Comparison of ENCODE assay signal across 27 cellular contexts in genomic region chr12:56589783-56590182, GRCh38.
"Had no signal": no experiment of that assay in that cellular context is flagged by ENCODE, and none has a peak within 500 bp of the region (broad histone marks: within the 10 kb centered on the region; RNA-seq: fewer than 3 reads in every experiment).

No MANE protein-coding gene starts in this region.

- H3K27me3 ChIP-seq: dorsolateral prefrontal cortex, suprapubic skin, tibial artery had no signal

- H3K27me3 Mint-ChIP-seq: activated CD4-positive, alpha-beta memory T cell treated with anti-CD3 and anti-CD28 coated beads, Interleukin-2, amount 10 ng/mL, durations not matched to agents 7 days and 5 days; activated CD4-positive, alpha-beta T cell treated with anti-CD3 and anti-CD28 coated beads, Interleukin-2, amount 10 ng/mL, durations not matched to agents 7 days and 5 days; activated naive CD4-positive, alpha-beta T cell treated with anti-CD3 and anti-CD28 coated beads, Interleukin-2, amount 50 U/mL, for 24 hours; activated T-cell treated with anti-CD3 and anti-CD28 coated beads, Interleukin-2, amount 50 U/mL, for 24 hours; central memory CD8-positive, alpha-beta T cell; stimulated activated naive B cell treated with anti-CD40 and anti-IgM and Interleukin-4, amounts not matched to agents 10 μg/mL and 1 μg/mL and 100 μg/mL, for 72 hours; T-helper 17 cell had no signal

- FAIRE-seq: bronchial epithelial cell, colon, keratinocyte had no signal

- H3K27ac Mint-ChIP-seq: activated CD4-positive, alpha-beta memory T cell treated with anti-CD3 and anti-CD28 coated beads, Interleukin-2, amount 10 ng/mL, durations not matched to agents 7 days and 5 days; activated CD4-positive, alpha-beta T cell treated with anti-CD3 and anti-CD28 coated beads, Interleukin-2, amount 10 ng/mL, durations not matched to agents 7 days and 5 days; activated naive CD4-positive, alpha-beta T cell treated with anti-CD3 and anti-CD28 coated beads, Interleukin-2, amount 50 U/mL, for 24 hours; activated T-cell treated with anti-CD3 and anti-CD28 coated beads, Interleukin-2, amount 50 U/mL, for 24 hours; activated T-helper 2 cell treated with anti-CD3 and anti-CD28 coated beads, Interferon-gamma antibody, Interleukin-2, Interleukin-4, amounts not matched to agents 10 μg/mL and 5 μg/mL and 100 μg/mL, durations not matched to agents 14 hours and 24 hours and 36 hours; natural killer cell; stimulated activated naive B cell treated with anti-CD40 and anti-IgM and Interleukin-4, amounts not matched to agents 10 μg/mL and 1 μg/mL and 100 μg/mL, for 72 hours; T-helper 17 cell had no signal

- H3K9me3 Mint-ChIP-seq: activated CD4-positive, alpha-beta memory T cell treated with anti-CD3 and anti-CD28 coated beads, Interleukin-2, amount 10 ng/mL, durations not matched to agents 7 days and 5 days; activated CD4-positive, alpha-beta T cell treated with anti-CD3 and anti-CD28 coated beads, Interleukin-2, amount 10 ng/mL, durations not matched to agents 7 days and 5 days; activated naive CD4-positive, alpha-beta T cell treated with anti-CD3 and anti-CD28 coated beads, Interleukin-2, amount 50 U/mL, for 24 hours; activated T-cell treated with anti-CD3 and anti-CD28 coated beads, Interleukin-2, amount 50 U/mL, for 24 hours; activated T-helper 2 cell treated with anti-CD3 and anti-CD28 coated beads, Interferon-gamma antibody, Interleukin-2, Interleukin-4, amounts not matched to agents 10 μg/mL and 5 μg/mL and 100 μg/mL, durations not matched to agents 14 hours and 24 hours and 36 hours; central memory CD8-positive, alpha-beta T cell; natural killer cell; stimulated activated naive B cell treated with anti-CD40 and anti-IgM and Interleukin-4, amounts not matched to agents 10 μg/mL and 1 μg/mL and 100 μg/mL, for 72 hours; WTC11 had no signal

- H3K27ac ChIP-seq: dorsolateral prefrontal cortex, suprapubic skin, tibial artery had no signal

- DNase-seq: activated CD4-positive, alpha-beta memory T cell treated with anti-CD3 and anti-CD28 coated beads, Interleukin-2, amount 10 ng/mL, durations not matched to agents 7 days and 5 days; activated CD4-positive, alpha-beta T cell treated with anti-CD3 and anti-CD28 coated beads for 1 hour; activated CD8-positive, alpha-beta memory T cell treated with anti-CD3 and anti-CD28 coated beads, Interleukin-2, amount 50 U/mL, for 48 hours; activated T-cell treated with anti-CD3 and anti-CD28 coated beads, Interleukin-2, amount 50 U/mL, for 24 hours; dorsolateral prefrontal cortex; effector memory CD4-positive, alpha-beta T cell; head of caudate nucleus; hippocampal formation; left cardiac atrium; midbrain; natural killer cell; posterior cingulate gyrus; stimulated activated CD4-positive, alpha-beta T cell treated with anti-CD3 and anti-CD28 coated beads, Interleukin-4, amount 100 ng/mL, for 4 hours; stimulated activated naive B cell treated with anti-CD40 and anti-IgM and Interleukin-4, amounts not matched to agents 10 μg/mL and 1 μg/mL and 100 μg/mL, for 72 hours; SW 1271; T-helper 17 cell; tibial artery had no signal

- H3K4me3 ChIP-seq: dorsolateral prefrontal cortex, skin epidermis, suprapubic skin, tibial artery had no signal

- H3K9me3 ChIP-seq: suprapubic skin, tibial artery had no signal

- H3K4me3 Mint-ChIP-seq: activated CD4-positive, alpha-beta memory T cell treated with anti-CD3 and anti-CD28 coated beads, Interleukin-2, amount 10 ng/mL, durations not matched to agents 7 days and 5 days; activated CD4-positive, alpha-beta T cell treated with anti-CD3 and anti-CD28 coated beads, Interleukin-2, amount 10 ng/mL, durations not matched to agents 7 days and 5 days; activated naive CD4-positive, alpha-beta T cell treated with anti-CD3 and anti-CD28 coated beads, Interleukin-2, amount 50 U/mL, for 24 hours; activated T-cell treated with anti-CD3 and anti-CD28 coated beads, Interleukin-2, amount 50 U/mL, for 24 hours; central memory CD8-positive, alpha-beta T cell; natural killer cell; stimulated activated naive B cell treated with anti-CD40 and anti-IgM and Interleukin-4, amounts not matched to agents 10 μg/mL and 1 μg/mL and 100 μg/mL, for 72 hours; T-helper 17 cell; WTC11 had no signal

- H3K36me3 Mint-ChIP-seq: natural killer cell had no signal

- ATAC-seq: left cardiac atrium had no signal
